In the genomic region with DNA sequence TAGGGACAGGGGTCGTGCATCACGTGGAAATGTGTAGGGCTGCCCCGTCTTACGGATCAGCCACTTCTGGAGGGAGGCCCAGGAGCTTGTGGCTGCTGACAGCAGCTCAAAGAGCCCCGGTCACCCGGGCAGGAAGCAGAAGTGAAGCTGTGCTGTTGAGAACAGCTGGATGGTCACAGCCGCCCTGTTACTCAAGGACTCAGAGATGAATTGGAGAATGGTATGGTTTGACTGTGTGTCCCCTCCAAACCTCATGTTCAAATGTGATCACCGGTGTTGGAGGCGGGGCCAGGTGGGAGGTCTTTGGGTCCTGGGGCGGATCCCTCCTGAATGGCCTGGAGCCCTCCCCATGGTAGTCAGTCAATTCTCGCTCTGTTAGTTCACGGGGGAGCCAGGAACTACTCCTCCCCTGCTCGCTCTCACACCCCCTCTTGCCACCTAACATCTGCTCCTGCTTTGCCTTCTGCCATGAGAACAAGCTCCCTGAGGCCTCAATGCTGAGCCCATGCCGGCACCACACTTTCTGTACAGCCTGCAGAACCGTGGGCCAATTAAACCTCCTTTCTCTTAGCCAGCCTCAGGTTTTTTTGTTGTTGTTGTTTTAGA, we compare ENCODE assay signal across 38 cellular contexts.
DNase-seq lines count a peak whose midpoint lies in the region; ATAC-seq, FAIRE-seq and TF ChIP-seq lines count a peak whose summit lies in the region.
"Had no signal": no experiment of that assay in that cellular context is flagged by ENCODE, and none has a peak within 500 bp of the region (broad histone marks: within the 10 kb centered on the region; RNA-seq: fewer than 3 reads in every experiment).

No MANE protein-coding gene starts in this region.

- H3K27me3 Mint-ChIP-seq in activated CD4-positive, alpha-beta T cell treated with anti-CD3 and anti-CD28 coated beads for 36 hours: peaks cover 21% of the 10 kb centered on the region

- no peak overlapping the region for H3K27ac ChIP-seq in right atrium auricular region
- H3K27ac ChIP-seq in PC-9: 0 out of 2 replicates have a peak overlapping the region, but pooled peaks have one; percentile 21
- H3K27ac ChIP-seq in gastroesophageal sphincter: no peak overlapping the region
- no peak overlapping the region for H3K27ac ChIP-seq in pancreas
- H3K27ac ChIP-seq: adrenal gland, thoracic aorta had no signal

- H2AFZ ChIP-seq in PC-9: no peak overlapping the region

- H3F3A ChIP-seq in PC-9 (ENCODE audit: insufficient read depth, low read depth): 0 out of 2 replicates have a peak, but pooled peaks cover 3% of the 10 kb centered on the region

- BruUV-seq in PC-9 (replicated peaks; lab: Mats Ljungman, UMichigan): no TSS peak

- TF ChIP-seq POLR2A in gastroesophageal sphincter (IDR thresholded peaks at IDR 0.05): no peak

- DNase-seq in Right ventricle myocardium superior: peak; percentile 49
- no peak for DNase-seq in right atrium auricular region (ENCODE audit: low spot score)
- no peak for DNase-seq in PC-9
- DNase-seq in activated CD4-positive, alpha-beta T cell treated with anti-CD3 and anti-CD28 coated beads for 36 hours: no peak
- DNase-seq in KG1 (lab: John Stamatoyannopoulos, UW): no peak
- no peak for DNase-seq in pancreas
- DNase-seq: activated CD4-positive, alpha-beta T cell treated with anti-CD3 and anti-CD28 coated beads for 1 hour; activated CD8-positive, alpha-beta memory T cell treated with anti-CD3 and anti-CD28 coated beads, Interleukin-2, amount 50 U/mL, for 48 hours; activated CD8-positive, alpha-beta T cell treated with anti-CD3 and anti-CD28 coated beads for 36 hours; activated naive CD4-positive, alpha-beta T cell treated with Interleukin-2 at 50 U/mL for 16 hours; adrenal gland; AML-193; body of pancreas; CD8-positive, alpha-beta T cell; dermis blood vessel endothelial cell; DMS 273 treated with DMSO at 0.1 percent for 48 hours; foreskin melanocyte; Karpas-422; mucosa of descending colon; NCI-H146; NCI-H2107; NCI-H774; stimulated activated CD4-positive, alpha-beta T cell treated with anti-CD3 and anti-CD28 coated beads, Interleukin-1b, Interleukin-23, amount 100 ng/mL, for 48 hours; stimulated activated naive CD8-positive, alpha-beta T cell treated with anti-CD3 and anti-CD28 coated beads, Interleukin-15, amount 100 ng/mL, for 72 hours had no signal

- no peak for FAIRE-seq in pancreas (lab: Jason Lieb, UNC)
- FAIRE-seq: A549, GM12891, HepG2, small intestine, urothelium cell line had no signal

- H3K4me1 ChIP-seq in right atrium auricular region (no peaks in the 10 kb centered on the region), PC-9 (replicated peaks; ENCODE audit: insufficient read depth) (no peaks in the 10 kb centered on the region), gastroesophageal sphincter (no peaks in the 10 kb centered on the region), pancreas (no peaks in the 10 kb centered on the region)
- H3K4me1 ChIP-seq: adrenal gland, HAP-1 had no signal

- no peak overlapping the region for H3K4me3 Mint-ChIP-seq in activated CD4-positive, alpha-beta T cell treated with anti-CD3 and anti-CD28 coated beads for 36 hours
- H3K4me3 Mint-ChIP-seq: activated CD8-positive, alpha-beta T cell treated with anti-CD3 and anti-CD28 coated beads for 36 hours; activated T-helper 1 cell treated with anti-CD3 and anti-CD28 coated beads, Interleukin-12 subunit alpha, Interleukin-12 subunit beta, Interleukin-2, Interleukin-4 antibody, amounts not matched to agents 30 ng/mL and 10 ng/mL and 1 ng/mL, durations not matched to agents 14 hours and 24 hours and 36 hours; CD8-positive, alpha-beta T cell; nephron; stimulated activated naive CD8-positive, alpha-beta T cell treated with anti-CD3 and anti-CD28 coated beads, Interleukin-15, amount 100 ng/mL, for 72 hours; T-helper 1 cell treated with Interleukin-12 subunit alpha and Interleukin-12 subunit beta and Interleukin-4 antibody, amounts not matched to agents 30 μg/mL and 1 μg/mL, for 36 hours had no signal

- H3K9me3 ChIP-seq in right atrium auricular region (no peaks in the 10 kb centered on the region), PC-9 (ENCODE audit: insufficient read depth, low read depth) (no peaks in the 10 kb centered on the region), gastroesophageal sphincter (no peaks in the 10 kb centered on the region), pancreas (no peaks in the 10 kb centered on the region)
- H3K9me3 ChIP-seq: A549, adrenal gland, body of pancreas, HAP-1, mucosa of descending colon, thoracic aorta had no signal

- no peak overlapping the region for H3K27ac Mint-ChIP-seq in activated CD4-positive, alpha-beta T cell treated with anti-CD3 and anti-CD28 coated beads for 36 hours
- H3K27ac Mint-ChIP-seq: activated CD8-positive, alpha-beta T cell treated with anti-CD3 and anti-CD28 coated beads for 36 hours; activated T-helper 1 cell treated with anti-CD3 and anti-CD28 coated beads, Interleukin-12 subunit alpha, Interleukin-12 subunit beta, Interleukin-2, Interleukin-4 antibody, amounts not matched to agents 30 ng/mL and 10 ng/mL and 1 ng/mL, durations not matched to agents 14 hours and 24 hours and 36 hours; CD8-positive, alpha-beta T cell; nephron; stimulated activated naive CD8-positive, alpha-beta T cell treated with anti-CD3 and anti-CD28 coated beads, Interleukin-15, amount 100 ng/mL, for 72 hours; T-helper 1 cell treated with Interleukin-12 subunit alpha and Interleukin-12 subunit beta and Interleukin-4 antibody, amounts not matched to agents 30 μg/mL and 1 μg/mL, for 36 hours had no signal

- intact Hi-C loops in Right ventricle myocardium superior (cut with DNase I) (no loop called here), PC-9 (cut with micrococcal nuclease; ENCODE audit: unreplicated experiment) (no loop called here), pancreas (cut with DNase I) (loop anchor here in 2 of 3 donors (5.0 to 10.0 kb wide), 3 partner anchors 128 to 228 kb away; no protein-coding TSS in a partner anchor)
- intact Hi-C loops in activated CD4-positive, alpha-beta T cell treated with anti-CD3 and anti-CD28 coated beads for 36 hours (cut with DNase I, micrococcal nuclease): no loop called here

- H3K36me3 Mint-ChIP-seq in activated CD4-positive, alpha-beta T cell treated with anti-CD3 and anti-CD28 coated beads for 36 hours (ENCODE audit: low read depth): no peaks in the 10 kb centered on the region
- H3K36me3 Mint-ChIP-seq: CD8-positive, alpha-beta T cell had no signal

- H3K36me3 ChIP-seq in right atrium auricular region (no peaks in the 10 kb centered on the region), PC-9 (ENCODE audit: low read depth) (no peaks in the 10 kb centered on the region), gastroesophageal sphincter (no peaks in the 10 kb centered on the region), pancreas (peaks cover 0 to 7% (median 0%) of the 10 kb centered on the region in 3 donors)
- H3K36me3 ChIP-seq: adrenal gland, HAP-1, thoracic aorta had no signal

- no peaks in the 10 kb centered on the region for H3K79me2 ChIP-seq in PC-9 (ENCODE audit: low read depth)

- H3K4me1 Mint-ChIP-seq in activated CD4-positive, alpha-beta T cell treated with anti-CD3 and anti-CD28 coated beads for 36 hours: no peaks in the 10 kb centered on the region
- H3K4me1 Mint-ChIP-seq: stimulated activated naive CD8-positive, alpha-beta T cell treated with anti-CD3 and anti-CD28 coated beads, Interleukin-15, amount 100 ng/mL, for 72 hours had no signal

- POLR2A ChIA-PET in PC-9 (lab: Charles Lee; ENCODE audit: unreplicated experiment): no interaction called here
- POLR2A ChIA-PET in activated CD4-positive, alpha-beta T cell treated with anti-CD3 and anti-CD28 coated beads for 36 hours (lab: Charles Lee): no interaction called here

- no peak for TF ChIP-seq EP300 in gastroesophageal sphincter (IDR thresholded peaks at IDR 0.05)

- no peak for TF ChIP-seq CTCF in right atrium auricular region (IDR thresholded peaks at IDR 0.05)
- no peak for TF ChIP-seq CTCF in PC-9 (conservative IDR thresholded peaks at IDR 0.05)
- TF ChIP-seq CTCF in gastroesophageal sphincter (IDR thresholded peaks at IDR 0.05): no peak
- TF ChIP-seq CTCF in pancreas (IDR thresholded peaks at IDR 0.05): no peak

- WGBS in gastroesophageal sphincter (ENCODE audit: low coverage in 1 of 2), 2 donors: 60 to 92% methylated on average over 1 to 5 of the region's 15 CpGs
- 89 to 90% methylated on average over 15 of the region's 15 CpGs for WGBS in pancreas, 2 donors

- H4K20me1 ChIP-seq in PC-9 (ENCODE audit: insufficient read depth): no peaks in the 10 kb centered on the region

- H3K27me3 ChIP-seq in right atrium auricular region (no peaks in the 10 kb centered on the region), PC-9 (ENCODE audit: insufficient read depth, low read depth) (no peaks in the 10 kb centered on the region), gastroesophageal sphincter (peaks cover 64% of the 10 kb centered on the region), pancreas (no peaks in the 10 kb centered on the region)
- H3K27me3 ChIP-seq: adrenal gland, body of pancreas had no signal

- no peak overlapping the region for H3K4me3 ChIP-seq in right atrium auricular region
- H3K4me3 ChIP-seq in PC-9: no peak overlapping the region
- no peak overlapping the region for H3K4me3 ChIP-seq in gastroesophageal sphincter
- no peak overlapping the region for H3K4me3 ChIP-seq in pancreas
- H3K4me3 ChIP-seq: A549, adrenal gland, body of pancreas, HAP-1, lung, mucosa of descending colon, thoracic aorta had no signal

- no peak overlapping the region for H3K4me2 ChIP-seq in PC-9
- H3K4me2 ChIP-seq: A549 had no signal

- CTCF ChIA-PET in PC-9 (lab: Charles Lee): no interaction called here
- CTCF ChIA-PET in activated CD4-positive, alpha-beta T cell treated with anti-CD3 and anti-CD28 coated beads for 36 hours (lab: Charles Lee): interaction anchor here (0.6 kb wide), 1 partner anchor 1121 kb away, joined by 3 read pairs; no protein-coding TSS in a partner anchor

- H3K9me2 ChIP-seq in PC-9 (ENCODE audit: insufficient read depth): no peaks in the 10 kb centered on the region

- ATAC-seq in Right ventricle myocardium superior (ENCODE audit: poor library complexity): peak; percentile 52
- peak; percentile 53 for ATAC-seq in gastroesophageal sphincter
- ATAC-seq in HG03571 (IDR thresholded peaks at IDR 0.05; ENCODE audit: unreplicated experiment): no peak
- ATAC-seq in activated CD4-positive, alpha-beta T cell treated with anti-CD3 and anti-CD28 coated beads for 36 hours: no peak
- no peak for ATAC-seq in pancreas
- ATAC-seq: activated CD8-positive, alpha-beta T cell treated with anti-CD3 and anti-CD28 coated beads for 36 hours; body of pancreas; CD8-positive, alpha-beta T cell; HepG2; mucosa of descending colon; SK-N-SH treated with all-trans-retinoic acid at 6 μM for 48 hours; stimulated activated naive CD8-positive, alpha-beta T cell treated with anti-CD3 and anti-CD28 coated beads, Interleukin-15, amount 100 ng/mL, for 72 hours had no signal

- H3K9me3 Mint-ChIP-seq in activated CD4-positive, alpha-beta T cell treated with anti-CD3 and anti-CD28 coated beads for 36 hours (ENCODE audit: low read depth): no peaks in the 10 kb centered on the region
- H3K9me3 Mint-ChIP-seq: activated CD8-positive, alpha-beta T cell treated with anti-CD3 and anti-CD28 coated beads for 36 hours; activated T-helper 1 cell treated with anti-CD3 and anti-CD28 coated beads, Interleukin-12 subunit alpha, Interleukin-12 subunit beta, Interleukin-2, Interleukin-4 antibody, amounts not matched to agents 30 ng/mL and 10 ng/mL and 1 ng/mL, durations not matched to agents 14 hours and 24 hours and 36 hours; CD8-positive, alpha-beta T cell; nephron; stimulated activated naive CD8-positive, alpha-beta T cell treated with anti-CD3 and anti-CD28 coated beads, Interleukin-15, amount 100 ng/mL, for 72 hours; T-helper 1 cell treated with Interleukin-12 subunit alpha and Interleukin-12 subunit beta and Interleukin-4 antibody, amounts not matched to agents 30 μg/mL and 1 μg/mL, for 36 hours had no signal

Comparison
In these comparisons a context has a peak if more than half of its experiments do, and no peak if none do; other contexts are left out.
1. ATAC-seq: peak in Right ventricle myocardium superior (single experiment) and gastroesophageal sphincter (single experiment); none in HG03571 (single experiment), activated CD4-positive, alpha-beta T cell treated with anti-CD3 and anti-CD28 coated beads for 36 hours (single experiment) and pancreas (0 of 4).
2. intact Hi-C loops: an anchor here in pancreas (5.0 to 10.0 kb wide); none called in Right ventricle myocardium superior, PC-9 and activated CD4-positive, alpha-beta T cell treated with anti-CD3 and anti-CD28 coated beads for 36 hours.